In genomic region chr19:19269952-19270694, GRCh38 we compare ENCODE assay signal across 18 cellular contexts. TPM values are rescaled to one million over a fixed set of nuclear protein-coding genes. Genes with fewer than 3 reads are reported as not detected.
"Had no signal": no experiment of that assay in that cellular context is flagged by ENCODE, and none has a peak within 500 bp of the region (broad histone marks: within the 10 kb centered on the region; RNA-seq: fewer than 3 reads in every experiment).

No MANE protein-coding gene starts in this region.

- DNase-seq: activated CD4-positive, alpha-beta T cell treated with anti-CD3 and anti-CD28 coated beads, Interleukin-2, amount 10 ng/mL, durations not matched to agents 7 days and 5 days; activated CD4-positive, CD25-positive, alpha-beta regulatory T cell; activated effector memory CD4-positive, alpha-beta T cell treated with Interleukin-2 at 50 U/mL for 16 hours; cerebellar nuclear complex; dermis blood vessel endothelial cell; mammary epithelial cell; natural killer cell; psoas muscle; stimulated activated CD4-positive, alpha-beta T cell treated with anti-CD3 and anti-CD28 coated beads, Interleukin-2, amount 100 ng/mL, for 24 hours; stimulated activated naive CD4-positive, alpha-beta T cell; upper lobe of right lung had no signal

- H3K9me3 ChIP-seq: psoas muscle, suprapubic skin, upper lobe of right lung had no signal

- H3K27ac ChIP-seq: psoas muscle, suprapubic skin, upper lobe of right lung had no signal

- H3K4me3 ChIP-seq: psoas muscle, suprapubic skin, upper lobe of right lung had no signal

- ATAC-seq: activated naive CD4-positive, alpha-beta T cell treated with anti-CD3 and anti-CD28 coated beads, Interleukin-2, amount 50 U/mL, for 72 hours; left lobe of liver; psoas muscle; sciatic nerve; upper lobe of right lung had no signal

- H3K27ac Mint-ChIP-seq: activated CD4-positive, alpha-beta T cell treated with anti-CD3 and anti-CD28 coated beads, Interleukin-2, amount 10 ng/mL, durations not matched to agents 7 days and 5 days; activated naive CD4-positive, alpha-beta T cell treated with anti-CD3 and anti-CD28 coated beads, Interleukin-2, amount 50 U/mL, for 72 hours; natural killer cell; T-helper 1 cell treated with Interleukin-12 subunit alpha and Interleukin-12 subunit beta and Interleukin-4 antibody, amounts not matched to agents 30 μg/mL and 1 μg/mL, for 36 hours had no signal

- H3K4me3 Mint-ChIP-seq: activated CD4-positive, alpha-beta T cell treated with anti-CD3 and anti-CD28 coated beads, Interleukin-2, amount 10 ng/mL, durations not matched to agents 7 days and 5 days; natural killer cell; T-helper 1 cell treated with Interleukin-12 subunit alpha and Interleukin-12 subunit beta and Interleukin-4 antibody, amounts not matched to agents 30 μg/mL and 1 μg/mL, for 36 hours had no signal

- H3K27me3 ChIP-seq: upper lobe of right lung had no signal

- H3K9me3 Mint-ChIP-seq: activated CD4-positive, alpha-beta T cell treated with anti-CD3 and anti-CD28 coated beads, Interleukin-2, amount 10 ng/mL, durations not matched to agents 7 days and 5 days; activated naive CD4-positive, alpha-beta T cell treated with anti-CD3 and anti-CD28 coated beads, Interleukin-2, amount 50 U/mL, for 72 hours; natural killer cell; T-helper 1 cell treated with Interleukin-12 subunit alpha and Interleukin-12 subunit beta and Interleukin-4 antibody, amounts not matched to agents 30 μg/mL and 1 μg/mL, for 36 hours had no signal

- H3K4me1 ChIP-seq: psoas muscle, upper lobe of right lung had no signal

- H3K36me3 Mint-ChIP-seq: activated naive CD4-positive, alpha-beta T cell treated with anti-CD3 and anti-CD28 coated beads, Interleukin-2, amount 50 U/mL, for 72 hours; natural killer cell had no signal

- H3K36me3 ChIP-seq: suprapubic skin, upper lobe of right lung had no signal

RNA-seq across cellular contexts. Expression of gene TM6SF2, which starts 3.0 kb away (rescaled TPM):
- total RNA-seq: activated CD4-positive, alpha-beta T cell treated with anti-CD3 and anti-CD28 coated beads, Interleukin-2, amount 10 ng/mL, durations not matched to agents 7 days and 5 days; activated naive CD4-positive, alpha-beta T cell treated with anti-CD3 and anti-CD28 coated beads, Interleukin-2, amount 50 U/mL, for 72 hours; dermis blood vessel endothelial cell; mammary epithelial cell; natural killer cell had no signal
- polyA plus RNA-seq: mammary epithelial cell had no signal

RNA-seq across cellular contexts. Expression of gene NCAN, which starts 58.4 kb away (rescaled TPM):
- total RNA-seq: activated CD4-positive, alpha-beta T cell treated with anti-CD3 and anti-CD28 coated beads, Interleukin-2, amount 10 ng/mL, durations not matched to agents 7 days and 5 days; activated naive CD4-positive, alpha-beta T cell treated with anti-CD3 and anti-CD28 coated beads, Interleukin-2, amount 50 U/mL, for 72 hours; dermis blood vessel endothelial cell; mammary epithelial cell; mucosa of gallbladder; natural killer cell; omental fat pad; psoas muscle; sciatic nerve; suprapubic skin; upper lobe of right lung had no signal
- polyA plus RNA-seq: mammary epithelial cell had no signal
